29 cellular contexts compared by ENCODE assay signal in genomic region chr3:33538678-33539339, GRCh38.
"Had no signal": no experiment of that assay in that cellular context is flagged by ENCODE, and none has a peak within 500 bp of the region (broad histone marks: within the 10 kb centered on the region; RNA-seq: fewer than 3 reads in every experiment).

No MANE protein-coding gene starts in this region.

- H3K4me3 Mint-ChIP-seq: mesothelial cell of epicardium; naive B cell; natural killer cell; nephron progenitor cell; neural progenitor cell; stimulated activated memory B cell treated with anti-CD40 and anti-IgM and Interleukin-4, amounts not matched to agents 10 μg/mL and 1 μg/mL and 100 μg/mL, for 72 hours had no signal

- H3K9me3 ChIP-seq: neutrophil, ovary, right lobe of liver, stomach, testis, thyroid gland, transverse colon, upper lobe of left lung, vagina had no signal

- ATAC-seq: left lobe of liver; natural killer cell; right lobe of liver; stimulated activated memory B cell treated with anti-CD40 and anti-IgM and Interleukin-4, amounts not matched to agents 10 μg/mL and 1 μg/mL and 100 μg/mL, for 72 hours had no signal

- H3K4me1 Mint-ChIP-seq: mesothelial cell of epicardium, natural killer cell, nephron progenitor cell, neural progenitor cell had no signal

- H3K9me3 Mint-ChIP-seq: mesothelial cell of epicardium; naive B cell; natural killer cell; nephron progenitor cell; neural progenitor cell; stimulated activated memory B cell treated with anti-CD40 and anti-IgM and Interleukin-4, amounts not matched to agents 10 μg/mL and 1 μg/mL and 100 μg/mL, for 72 hours had no signal

- H3K27me3 Mint-ChIP-seq: naive B cell; progenitor cell of endocrine pancreas; stimulated activated memory B cell treated with anti-CD40 and anti-IgM and Interleukin-4, amounts not matched to agents 10 μg/mL and 1 μg/mL and 100 μg/mL, for 72 hours had no signal

- H3K27ac ChIP-seq: hepatocyte, neural progenitor cell, neutrophil, ovary, right lobe of liver, stomach, testis, thyroid gland, transverse colon, upper lobe of left lung, vagina had no signal

- H3K4me3 ChIP-seq: hepatocyte, lung, neural progenitor cell, ovary, right lobe of liver, smooth muscle cell, stomach, testis, thyroid gland, transverse colon, upper lobe of left lung, vagina had no signal

- H3K27ac Mint-ChIP-seq: mesothelial cell of epicardium; naive B cell; natural killer cell; neural progenitor cell; progenitor cell of endocrine pancreas; stimulated activated memory B cell treated with anti-CD40 and anti-IgM and Interleukin-4, amounts not matched to agents 10 μg/mL and 1 μg/mL and 100 μg/mL, for 72 hours had no signal

- H3K36me3 ChIP-seq: ovary had no signal

- DNase-seq: islet precursor cell; mesendoderm; naive B cell; natural killer cell; nephron progenitor cell; occipital lobe; ovary; retina; right lobe of liver; stimulated activated CD4-positive, alpha-beta T cell treated with anti-CD3 and anti-CD28 coated beads, Interleukin-1b, Interleukin-23, amount 100 ng/mL, for 48 hours; stimulated activated CD4-positive, alpha-beta T cell treated with anti-CD3 and anti-CD28 coated beads, Interleukin-2, amount 100 ng/mL, for 48 hours; stimulated activated CD4-positive, alpha-beta T cell treated with anti-CD3 and anti-CD28 coated beads, Interleukin-4, amount 100 ng/mL, for 4 hours; stimulated activated CD8-positive, alpha-beta memory T cell treated with anti-CD3 and anti-CD28 coated beads, Interleukin-4, amount 100 ng/mL, for 48 hours; stimulated activated naive CD4-positive, alpha-beta T cell treated with Interleukin-2 at 50 U/mL for 16 hours; stomach; testis; thyroid gland; transverse colon; upper lobe of left lung had no signal

- H3K4me1 ChIP-seq: neural progenitor cell, right lobe of liver, stomach, testis, thyroid gland, transverse colon, upper lobe of left lung, vagina had no signal

- H3K27me3 ChIP-seq: hepatocyte, neural progenitor cell, neutrophil, ovary, right lobe of liver, stomach, testis, thyroid gland, transverse colon, upper lobe of left lung, vagina had no signal
